ENCODE assay signal across 27 cellular contexts in the genomic region with DNA sequence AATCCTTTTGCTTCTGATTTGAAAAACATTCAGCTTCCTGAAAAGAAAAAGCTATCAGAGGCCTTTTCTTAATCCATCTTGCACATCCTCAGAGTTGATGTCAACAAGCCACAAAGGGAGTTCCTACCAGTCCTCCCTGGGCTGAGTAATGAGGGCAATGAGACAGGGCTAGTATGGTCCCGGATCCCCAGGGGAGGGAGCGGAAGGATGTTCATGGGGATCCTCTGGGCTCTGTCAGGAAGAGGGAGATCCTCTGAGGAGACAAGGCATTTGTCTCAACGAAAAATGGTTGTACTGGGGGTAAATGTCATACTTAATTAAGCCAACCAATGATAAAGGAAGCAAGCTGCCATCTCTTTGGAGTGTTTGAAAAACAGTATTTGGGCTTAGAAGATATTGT.
"Had no signal": no experiment of that assay in that cellular context is flagged by ENCODE, and none has a peak within 500 bp of the region (broad histone marks: within the 10 kb centered on the region; RNA-seq: fewer than 3 reads in every experiment).

No MANE protein-coding gene starts in this region.

- H3K9me3 Mint-ChIP-seq: activated CD4-positive, alpha-beta memory T cell treated with anti-CD3 and anti-CD28 coated beads, Interleukin-2, amount 10 ng/mL, durations not matched to agents 7 days and 5 days; activated naive CD4-positive, alpha-beta T cell treated with anti-CD3 and anti-CD28 coated beads, Interleukin-2, amount 10 ng/mL, durations not matched to agents 7 days and 5 days; activated naive CD8-positive, alpha-beta T cell treated with anti-CD3 and anti-CD28 coated beads for 36 hours; activated T-cell treated with anti-CD3 and anti-CD28 coated beads, Interleukin-2, amount 50 U/mL, for 72 hours; activated T-helper 2 cell treated with anti-CD3 and anti-CD28 coated beads, Interferon-gamma antibody, Interleukin-2, Interleukin-4, amounts not matched to agents 10 μg/mL and 5 μg/mL and 100 μg/mL, durations not matched to agents 14 hours and 24 hours and 36 hours; T-cell had no signal

- H3K27ac Mint-ChIP-seq: activated CD4-positive, alpha-beta memory T cell treated with anti-CD3 and anti-CD28 coated beads, Interleukin-2, amount 10 ng/mL, durations not matched to agents 7 days and 5 days; activated naive CD4-positive, alpha-beta T cell treated with anti-CD3 and anti-CD28 coated beads, Interleukin-2, amount 10 ng/mL, durations not matched to agents 7 days and 5 days; activated naive CD8-positive, alpha-beta T cell treated with anti-CD3 and anti-CD28 coated beads for 36 hours; activated T-cell treated with anti-CD3 and anti-CD28 coated beads, Interleukin-2, amount 50 U/mL, for 72 hours; activated T-helper 2 cell treated with anti-CD3 and anti-CD28 coated beads, Interferon-gamma antibody, Interleukin-2, Interleukin-4, amounts not matched to agents 10 μg/mL and 5 μg/mL and 100 μg/mL, durations not matched to agents 14 hours and 24 hours and 36 hours; T-cell had no signal

- H3K4me3 ChIP-seq: adrenal gland, breast epithelium, Peyer's patch, SJSA1 had no signal

- H3K4me1 Mint-ChIP-seq: activated CD4-positive, alpha-beta memory T cell treated with anti-CD3 and anti-CD28 coated beads, Interleukin-2, amount 10 ng/mL, durations not matched to agents 7 days and 5 days; activated naive CD4-positive, alpha-beta T cell treated with anti-CD3 and anti-CD28 coated beads, Interleukin-2, amount 10 ng/mL, durations not matched to agents 7 days and 5 days; activated naive CD8-positive, alpha-beta T cell treated with anti-CD3 and anti-CD28 coated beads for 36 hours had no signal

- H3K27ac ChIP-seq: adrenal gland, breast epithelium, KMS-11, Peyer's patch, RWPE1, SJSA1, VCaP had no signal

- H3K27me3 ChIP-seq: adrenal gland, breast epithelium, Peyer's patch, SJSA1 had no signal

- DNase-seq: activated CD4-positive, alpha-beta memory T cell treated with anti-CD3 and anti-CD28 coated beads, Interleukin-2, amount 10 ng/mL, durations not matched to agents 7 days and 5 days; activated CD4-positive, alpha-beta T cell treated with anti-CD3 and anti-CD28 coated beads, Interleukin-2, amount 50 U/mL, for 1 hour; activated CD4-positive, CD25-positive, alpha-beta regulatory T cell; activated gamma-delta T cell treated with Interleukin-2 at 50 U/mL for 16 hours; activated naive CD4-positive, alpha-beta T cell treated with anti-CD3 and anti-CD28 coated beads, Interleukin-2, amount 10 ng/mL, durations not matched to agents 7 days and 5 days; activated naive CD8-positive, alpha-beta T cell treated with anti-CD3 and anti-CD28 coated beads for 36 hours; activated T-cell treated with anti-CD3 and anti-CD28 coated beads, Interleukin-2, amount 50 U/mL, for 72 hours; adrenal gland; anterior cingulate cortex; central memory CD4-positive, alpha-beta T cell; NCI-H1092 treated with DMSO at 0.1 percent for 48 hours; NCI-H1436; NCI-H1694 treated with DMSO at 0.1 percent for 48 hours; NCI-H2081; NCI-H510A treated with DMSO at 0.1 percent for 48 hours; NCI-H69; NK-92 treated with Interleukin-12 subunit alpha and Interleukin-12 subunit beta, amount 100 ng/mL, for 24 hours; OCI-M1; Peyer's patch; SHP77; T-cell had no signal

- H3K4me2 ChIP-seq: KMS-11 had no signal

- ATAC-seq: activated T-cell treated with anti-CD3 and anti-CD28 coated beads, Interleukin-2, amount 50 U/mL, for 72 hours; T-cell had no signal

- H3K4me3 Mint-ChIP-seq: activated CD4-positive, alpha-beta memory T cell treated with anti-CD3 and anti-CD28 coated beads, Interleukin-2, amount 10 ng/mL, durations not matched to agents 7 days and 5 days; activated naive CD4-positive, alpha-beta T cell treated with anti-CD3 and anti-CD28 coated beads, Interleukin-2, amount 10 ng/mL, durations not matched to agents 7 days and 5 days; activated naive CD8-positive, alpha-beta T cell treated with anti-CD3 and anti-CD28 coated beads for 36 hours; activated T-cell treated with anti-CD3 and anti-CD28 coated beads, Interleukin-2, amount 50 U/mL, for 72 hours; T-cell had no signal

- H3K36me3 Mint-ChIP-seq: activated naive CD4-positive, alpha-beta T cell treated with anti-CD3 and anti-CD28 coated beads, Interleukin-2, amount 10 ng/mL, durations not matched to agents 7 days and 5 days; activated naive CD8-positive, alpha-beta T cell treated with anti-CD3 and anti-CD28 coated beads for 36 hours; T-cell had no signal

- H3K9ac ChIP-seq: KMS-11 had no signal

- H3K27me3 Mint-ChIP-seq: activated CD4-positive, alpha-beta memory T cell treated with anti-CD3 and anti-CD28 coated beads, Interleukin-2, amount 10 ng/mL, durations not matched to agents 7 days and 5 days; activated naive CD4-positive, alpha-beta T cell treated with anti-CD3 and anti-CD28 coated beads, Interleukin-2, amount 10 ng/mL, durations not matched to agents 7 days and 5 days; activated naive CD8-positive, alpha-beta T cell treated with anti-CD3 and anti-CD28 coated beads for 36 hours; T-cell had no signal

- H3K4me1 ChIP-seq: adrenal gland, breast epithelium, Peyer's patch, SJSA1 had no signal

- H3K9me3 ChIP-seq: adrenal gland, breast epithelium, Peyer's patch, SJSA1 had no signal

- H3K36me3 ChIP-seq: adrenal gland, breast epithelium, Peyer's patch, SJSA1 had no signal
